12 cellular contexts compared by ENCODE assay signal in the genomic region with DNA sequence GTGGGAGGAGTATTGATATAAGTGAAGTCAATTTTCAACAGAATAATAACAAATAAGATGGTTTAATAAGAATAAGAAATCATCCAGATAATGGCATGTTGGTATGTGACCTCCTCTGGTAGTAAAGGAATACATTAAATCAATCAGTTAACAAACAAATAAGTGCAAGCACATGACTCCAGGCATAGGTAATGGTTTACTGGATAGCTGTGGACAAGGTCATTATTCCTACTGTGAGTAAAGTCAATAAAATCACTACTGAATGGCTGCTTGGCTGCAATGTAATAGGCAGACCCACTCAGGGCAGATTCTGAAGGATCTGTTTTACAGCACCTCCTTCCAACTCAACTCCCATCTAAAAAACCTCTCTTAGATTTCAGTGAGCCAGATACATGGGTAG.
DNase-seq lines count a peak whose midpoint lies in the region; ATAC-seq and TF ChIP-seq lines count a peak whose summit lies in the region.
"Had no signal": no experiment of that assay in that cellular context is flagged by ENCODE, and none has a peak within 500 bp of the region (broad histone marks: within the 10 kb centered on the region; RNA-seq: fewer than 3 reads in every experiment).

No MANE protein-coding gene starts in this region.

- H3K4me1 Mint-ChIP-seq in MCF 10A (ENCODE audit: insufficient read depth, unreplicated experiment), result peaks cover 15% of the 10 kb centered on the region
- H3K4me1 Mint-ChIP-seq in stimulated activated naive B cell treated with anti-CD40 and anti-IgM and Interleukin-4, amounts not matched to agents 10 μg/mL and 1 μg/mL and 100 μg/mL, for 72 hours, result no peaks in the 10 kb centered on the region
- H3K4me1 Mint-ChIP-seq: B cell had no signal

- no peak overlapping the region for H3K4me3 Mint-ChIP-seq in MCF 10A (ENCODE audit: unreplicated experiment)
- no peak overlapping the region for H3K4me3 Mint-ChIP-seq in stimulated activated naive B cell treated with anti-CD40 and anti-IgM and Interleukin-4, amounts not matched to agents 10 μg/mL and 1 μg/mL and 100 μg/mL, for 72 hours
- H3K4me3 Mint-ChIP-seq: B cell; CD8-positive, alpha-beta T cell had no signal

- POLR2A ChIA-PET in MCF 10A (lab: Yijun Ruan, JAX), result no interaction called here

- intact Hi-C loops in MCF 10A (cut with micrococcal nuclease), result no loop called here
- intact Hi-C loops in breast epithelium (cut with DNase I; ENCODE audit: low total_unique reads), result no loop called here
- intact Hi-C loops in left colon (cut with DNase I, micrococcal nuclease), result no loop called here

- no peaks in the 10 kb centered on the region for H3K9me3 Mint-ChIP-seq in MCF 10A (ENCODE audit: unreplicated experiment)
- peaks cover 0 to 1% of the 10 kb centered on the region in 2 donors for H3K9me3 Mint-ChIP-seq in stimulated activated naive B cell treated with anti-CD40 and anti-IgM and Interleukin-4, amounts not matched to agents 10 μg/mL and 1 μg/mL and 100 μg/mL, for 72 hours
- H3K9me3 Mint-ChIP-seq: CD8-positive, alpha-beta T cell had no signal

- H3K27me3 Mint-ChIP-seq in MCF 10A (ENCODE audit: insufficient read depth, unreplicated experiment), result no peaks in the 10 kb centered on the region
- no peaks in the 10 kb centered on the region for H3K27me3 Mint-ChIP-seq in stimulated activated naive B cell treated with anti-CD40 and anti-IgM and Interleukin-4, amounts not matched to agents 10 μg/mL and 1 μg/mL and 100 μg/mL, for 72 hours
- H3K27me3 Mint-ChIP-seq: B cell had no signal

- BruUV-seq in MCF 10A (replicated peaks; lab: Mats Ljungman, UMichigan), result no TSS peak

- ATAC-seq in left colon, result peak; percentile 59
- ATAC-seq in stimulated activated naive B cell treated with anti-CD40 and anti-IgM and Interleukin-4, amounts not matched to agents 10 μg/mL and 1 μg/mL and 100 μg/mL, for 72 hours (replicated peaks), result no peak
- ATAC-seq: CD8-positive, alpha-beta T cell had no signal

- no peak overlapping the region for H3K4me3 ChIP-seq in breast epithelium
- H3K4me3 ChIP-seq: BLaER1 treated with 17β-estradiol and CSF1 and Interleukin-3, amounts not matched to agents 10 nM and 100 nM; GM23248 had no signal

- H3K9me3 ChIP-seq in breast epithelium, result no peaks in the 10 kb centered on the region
- H3K9me3 ChIP-seq: BLaER1 treated with 17β-estradiol and CSF1 and Interleukin-3, amounts not matched to agents 10 nM and 100 nM had no signal

- no peaks in the 10 kb centered on the region for H3K36me3 Mint-ChIP-seq in MCF 10A (ENCODE audit: insufficient read depth, unreplicated experiment)
- no peaks in the 10 kb centered on the region for H3K36me3 Mint-ChIP-seq in stimulated activated naive B cell treated with anti-CD40 and anti-IgM and Interleukin-4, amounts not matched to agents 10 μg/mL and 1 μg/mL and 100 μg/mL, for 72 hours
- H3K36me3 Mint-ChIP-seq: CD8-positive, alpha-beta T cell had no signal

- no peak overlapping the region for H3K27ac ChIP-seq in breast epithelium
- H3K27ac ChIP-seq: BLaER1 treated with 17β-estradiol and CSF1 and Interleukin-3, amounts not matched to agents 10 nM and 100 nM; GM23248 had no signal

- peak overlapping the region; percentile 33 for H3K27ac Mint-ChIP-seq in MCF 10A (ENCODE audit: low read depth, unreplicated experiment)
- H3K27ac Mint-ChIP-seq in stimulated activated naive B cell treated with anti-CD40 and anti-IgM and Interleukin-4, amounts not matched to agents 10 μg/mL and 1 μg/mL and 100 μg/mL, for 72 hours, result no peak overlapping the region
- H3K27ac Mint-ChIP-seq: B cell; CD8-positive, alpha-beta T cell had no signal

- TF ChIP-seq POLR2A in breast epithelium (IDR thresholded peaks at IDR 0.05), result no peak

- DNase-seq in MCF 10A (ENCODE audit: unreplicated experiment) (no peak), breast epithelium (ENCODE audit: low spot score in 2 of 2) (no peak), NCI-H748 treated with DMSO at 0.1 percent for 48 hours (lab: John Stamatoyannopoulos, UW) (peak; percentile 62), left colon (no peak), COR-L47 (lab: John Stamatoyannopoulos, UW) (no peak)
- DNase-seq in stimulated activated naive B cell treated with anti-CD40 and anti-IgM and Interleukin-4, amounts not matched to agents 10 μg/mL and 1 μg/mL and 100 μg/mL, for 72 hours, result no peak
- no peak for DNase-seq in central memory CD4-positive, alpha-beta T cell
- DNase-seq: CD8-positive, alpha-beta T cell; GM23248; HCEC 1CT had no signal

- H3K27me3 ChIP-seq in breast epithelium, result no peaks in the 10 kb centered on the region
- H3K27me3 ChIP-seq: BLaER1 treated with 17β-estradiol and CSF1 and Interleukin-3, amounts not matched to agents 10 nM and 100 nM had no signal

- CTCF ChIA-PET in MCF 10A (lab: Yijun Ruan, JAX), result interaction anchor here (0.5 kb wide), 1 partner anchor 504 kb away, joined by 4 read pairs; no protein-coding TSS in a partner anchor

- TF ChIP-seq CTCF in MCF 10A (IDR thresholded peaks at IDR 0.05; ENCODE audit: unreplicated experiment) (no peak), breast epithelium (IDR thresholded peaks at IDR 0.05) (no peak)

- no peaks in the 10 kb centered on the region for H3K36me3 ChIP-seq in breast epithelium
- H3K36me3 ChIP-seq: BLaER1 treated with 17β-estradiol and CSF1 and Interleukin-3, amounts not matched to agents 10 nM and 100 nM had no signal

- H3K4me1 ChIP-seq in breast epithelium, result no peaks in the 10 kb centered on the region
- H3K4me1 ChIP-seq: BLaER1 treated with 17β-estradiol and CSF1 and Interleukin-3, amounts not matched to agents 10 nM and 100 nM had no signal
